In genomic region chr14:88013750-88014349, GRCh38 we compare ENCODE assay signal across 8 cellular contexts. TPM values are rescaled to one million over a fixed set of nuclear protein-coding genes. Genes with fewer than 3 reads are reported as not detected.
DNase-seq lines count a peak whose midpoint lies in the region; ATAC-seq, FAIRE-seq and TF ChIP-seq lines count a peak whose summit lies in the region.

No MANE protein-coding gene starts in this region.

- FAIRE-seq in GM12878 (lab: Jason Lieb, UNC) = peak; percentile 75

- no peaks in the 10 kb centered on the region for H4K20me1 ChIP-seq in H9 (ENCODE audit: control insufficient read depth, insufficient read depth, insufficient read length)
- H4K20me1 ChIP-seq in GM12878 (ENCODE audit: control insufficient read depth, insufficient read depth) = no peaks in the 10 kb centered on the region

- H3K79me2 ChIP-seq in H9 (ENCODE audit: insufficient read depth, low read length) (no peaks in the 10 kb centered on the region), GM12878 (ENCODE audit: control insufficient read depth, insufficient read depth, low read length) (peaks cover 11% of the 10 kb centered on the region)

- H3K56ac ChIP-seq in H9 (ENCODE audit: insufficient read length, low read depth, low read length) = no peak overlapping the region

- H3K4me3 ChIP-seq in GM12878 = no peak overlapping the region
- no peak overlapping the region for H3K4me3 ChIP-seq in gastrocnemius medialis

- H3K9ac ChIP-seq in H9 (ENCODE audit: extremely low read depth, insufficient read length, low read length) = no peak overlapping the region
- no peak overlapping the region for H3K9ac ChIP-seq in GM12878 (ENCODE audit: control insufficient read depth, insufficient read depth, low read length)

- RAD21 ChIA-PET in GM12878 (lab: Charles Lee; ENCODE audit: unreplicated experiment) = interaction anchor here (0.6 to 2.7 kb wide), 17 partner anchors 8 to 367 kb away, joined by 3 to 16 read pairs (median 5); partner anchors contain the start of genes GALC and GPR65

- no peak overlapping the region for H3K4me2 ChIP-seq in H9 (ENCODE audit: insufficient read depth, insufficient read length, low read length)
- no peak overlapping the region for H3K4me2 ChIP-seq in GM12878 (ENCODE audit: control insufficient read depth, insufficient read depth)

- no peak for TF ChIP-seq EP300 in GM12878 (IDR thresholded peaks at IDR 0.05; ENCODE audit: borderline replicate concordance in 1 of 2, control insufficient read depth in 1 of 2, low read depth in 2 of 2, low read length in 2 of 2)

- TF ChIP-seq POLR2A in GM12878 (IDR thresholded peaks at IDR 0.05; ENCODE audit: low read depth, low read length) = no peak
- TF ChIP-seq POLR2A in gastrocnemius medialis (IDR thresholded peaks at IDR 0.05) = no peak

- no peak overlapping the region for H3K27ac ChIP-seq in H9 (ENCODE audit: insufficient read length, low read depth, low read length)
- no peak overlapping the region for H3K27ac ChIP-seq in GM12878 (ENCODE audit: control insufficient read depth, insufficient read depth)
- no peak overlapping the region for H3K27ac ChIP-seq in gastrocnemius medialis

- H3K36me3 ChIP-seq in GM12878 (ENCODE audit: control insufficient read depth in 2 of 2, insufficient read depth in 2 of 2, low read length in 1 of 2) (peaks cover 0 to 2% of the 10 kb centered on the region in 2 experiments; a peak in 2 of 4 replicates), gastrocnemius medialis (no peaks in the 10 kb centered on the region)

- H3K4me3 Mint-ChIP-seq in activated naive CD4-positive, alpha-beta T cell treated with anti-CD3 and anti-CD28 coated beads for 36 hours = no peak overlapping the region
- no peak overlapping the region for H3K4me3 Mint-ChIP-seq in H9

- H2BK5ac ChIP-seq in H9 (ENCODE audit: insufficient read length, low read length) = no peak overlapping the region

- H2BK120ac ChIP-seq in H9 (ENCODE audit: low read depth, low read length, poor library complexity, severe bottlenecking) = no peak overlapping the region

- H3K18ac ChIP-seq in H9 (ENCODE audit: insufficient read length, low read depth, low read length) = no peak overlapping the region

- no peak overlapping the region for H2BK12ac ChIP-seq in H9 (ENCODE audit: insufficient read length, low read depth, low read length)

- H3K4ac ChIP-seq in H9 (ENCODE audit: low read depth, low read length) = no peak overlapping the region

- H3K27ac Mint-ChIP-seq in activated naive CD4-positive, alpha-beta T cell treated with anti-CD3 and anti-CD28 coated beads for 36 hours = no peak overlapping the region
- no peak overlapping the region for H3K27ac Mint-ChIP-seq in H9

- DNase-seq in activated naive CD4-positive, alpha-beta T cell treated with anti-CD3 and anti-CD28 coated beads for 36 hours = peak; percentile 45
- DNase-seq in activated naive CD4-positive, alpha-beta T cell (lab: John Stamatoyannopoulos, UW) = no peak
- DNase-seq in H9 = peak; percentile 69
- peak; percentile 92 for DNase-seq in Kasumi-1 (lab: John Stamatoyannopoulos, UW)
- peak; percentile 77 for DNase-seq in OCI-M2 (lab: John Stamatoyannopoulos, UW; ENCODE audit: unreplicated experiment)
- DNase-seq in GM12878 (ENCODE audit: low read depth, low spot score) = no peak
- peak in 45 of 51 donors; percentile 1 to 77 (median 43) for DNase-seq in hypothalamus (lab: John Stamatoyannopoulos, UW)
- peak; percentile 29 to 53 for DNase-seq in gastrocnemius medialis

- TF ChIP-seq CTCF in H9 (conservative IDR thresholded peaks at IDR 0.05) (peak; percentile 91), GM12878 (IDR thresholded peaks at IDR 0.05 in 2 of 3, conservative IDR thresholded peaks at IDR 0.05 in 1 of 3; ENCODE audit: control insufficient read depth in 2 of 3, extremely low read depth in 1 of 3, insufficient read depth in 1 of 3, low read depth in 3 of 3, low read length in 3 of 3) (peak; percentile 88 to 96 (median 91); a peak in 5 of 6 replicates), gastrocnemius medialis (IDR thresholded peaks at IDR 0.05 in 4 of 5, conservative IDR thresholded peaks at IDR 0.05 in 1 of 5) (peak; percentile 48 to 82 (median 68))

- H4K91ac ChIP-seq in H9 (ENCODE audit: insufficient read length, low read depth, low read length) = no peak overlapping the region

- SMC1A ChIA-PET in GM12878 (lab: Charles Lee; ENCODE audit: uncharacterized antibody, unreplicated experiment) = interaction anchor here (0.7 to 4.8 kb wide), 34 partner anchors 8 to 371 kb away, joined by 3 to 43 read pairs (median 4); partner anchors contain the start of genes GALC and GPR65

- no peaks in the 10 kb centered on the region for H3K79me1 ChIP-seq in H9 (ENCODE audit: insufficient read depth, low read depth, low read length, poor library complexity, severe bottlenecking)

- TF ChIP-seq RAD21 in GM12878 (IDR thresholded peaks at IDR 0.05; ENCODE audit: insufficient read depth, low read depth, low read length) = peak; percentile 79

- H2BK15ac ChIP-seq in H9 (ENCODE audit: low read depth, low read length) = no peak overlapping the region

- H3K4me1 ChIP-seq in H9 (ENCODE audit: insufficient read depth, low read length) = 0 out of 2 replicates have a peak, but pooled peaks cover 5% of the 10 kb centered on the region
- no peaks in the 10 kb centered on the region for H3K4me1 ChIP-seq in GM12878 (ENCODE audit: control insufficient read depth, insufficient read depth, low read length)
- H3K4me1 ChIP-seq in gastrocnemius medialis = peaks cover 0 to 5% of the 10 kb centered on the region in 2 donors

- H3K36me3 Mint-ChIP-seq in activated naive CD4-positive, alpha-beta T cell treated with anti-CD3 and anti-CD28 coated beads for 36 hours (ENCODE audit: low read depth) = peaks cover 41% of the 10 kb centered on the region
- 0 out of 7 replicates have a peak, but pooled peaks cover 0 to 4% (median 0%) of the 10 kb centered on the region in 3 experiments for H3K36me3 Mint-ChIP-seq in H9 (ENCODE audit: insufficient read depth in 1 of 3, low read depth in 3 of 3)

- no peaks in the 10 kb centered on the region for H3K23me2 ChIP-seq in H9 (ENCODE audit: insufficient read length, low read depth, low read length, poor library complexity, severe bottlenecking)

- H2BK20ac ChIP-seq in H9 (ENCODE audit: low read depth, low read length, poor library complexity, severe bottlenecking) = no peak overlapping the region

- no peak overlapping the region for H2AK5ac ChIP-seq in H9 (ENCODE audit: insufficient read length, low read length)

- ATAC-seq in GM12878 = peak; percentile 79
- peak; percentile 78 to 90 for ATAC-seq in gastrocnemius medialis

- no TSS peak for BruUV-seq in GM12878 (replicated peaks; lab: Mats Ljungman, UMichigan)

- no peak overlapping the region for H3K23ac ChIP-seq in H9 (ENCODE audit: insufficient read length, low read depth, low read length)

- intact Hi-C loops in activated naive CD4-positive, alpha-beta T cell treated with anti-CD3 and anti-CD28 coated beads for 36 hours (cut with micrococcal nuclease) = loop anchor here (1.0 kb wide), 1 partner anchor 154 kb away; no protein-coding TSS in a partner anchor
- intact Hi-C loops in GM12878 (cut with micrococcal nuclease; ENCODE audit: unreplicated experiment) (loop anchor here (1.0 to 10.0 kb wide), 2 partner anchors 154 to 371 kb away; partner anchors contain the start of gene SPATA7), gastrocnemius medialis (cut with DNase I; ENCODE audit: low total_unique reads) (loop anchor here (5.0 kb wide), 1 partner anchor 153 kb away; no protein-coding TSS in a partner anchor)

- in situ Hi-C loops in GM12878 (cut with MboI) = no loop called here
- in situ Hi-C loops in gastrocnemius medialis (cut with MboI; ENCODE audit: low sequenced_read_pairs in 4 of 4) = loop anchor here in 1 of 4 donors (25.0 kb wide), 1 partner anchor 373 kb away; the partner anchor contains the start of gene SPATA7

- H3T11ph ChIP-seq in H9 (ENCODE audit: low read length) = no peak overlapping the region

- H3K9me3 ChIP-seq in H9 (ENCODE audit: control insufficient read depth, low read depth, low read length) (no peaks in the 10 kb centered on the region), GM12878 (replicated peaks; ENCODE audit: control insufficient read depth, insufficient read depth, low read length) (no peaks in the 10 kb centered on the region), gastrocnemius medialis (no peaks in the 10 kb centered on the region)

- H2AFZ ChIP-seq in H9 (ENCODE audit: low read length) (no peak overlapping the region), GM12878 (ENCODE audit: control insufficient read depth, low read depth, low read length) (no peak overlapping the region)

- H4K8ac ChIP-seq in H9 (replicated peaks; ENCODE audit: insufficient read length, low read depth, low read length) = no peak overlapping the region

- peaks cover 61% of the 10 kb centered on the region for H3K4me1 Mint-ChIP-seq in activated naive CD4-positive, alpha-beta T cell treated with anti-CD3 and anti-CD28 coated beads for 36 hours (ENCODE audit: low read depth)
- peaks cover 3% of the 10 kb centered on the region in 2 experiments; a peak in 1 of 4 replicates for H3K4me1 Mint-ChIP-seq in H9

- H4K5ac ChIP-seq in H9 (ENCODE audit: insufficient read length, low read depth, low read length) = no peak overlapping the region

- POLR2A ChIA-PET in GM12878 (lab: Charles Lee) = interaction anchor here (1.5 kb wide), 1 partner anchor 19 kb away, joined by 5 read pairs; no protein-coding TSS in a partner anchor

- CTCF ChIA-PET in activated naive CD4-positive, alpha-beta T cell treated with anti-CD3 and anti-CD28 coated beads for 36 hours (lab: Charles Lee) = interaction anchor here (0.6 to 1.7 kb wide), 5 partner anchors 12 to 933 kb away, joined by 3 to 7 read pairs (median 4); no protein-coding TSS in a partner anchor
- CTCF ChIA-PET in GM12878 (lab: Yijun Ruan, JAX) = interaction anchor here (0.7 to 6.9 kb wide), 43 partner anchors 8 to 854 kb away, joined by 3 to 68 read pairs (median 4); partner anchors contain the start of gene GPR65

- no CpG with 5 or more reads among the region's 7 CpGs for WGBS in H9 (ENCODE audit: extremely low coverage, insufficient read length, low lambda C conversion rate)
- WGBS in GM12878 (ENCODE audit: insufficient coverage, insufficient replicate concordance, low lambda C conversion rate, missing lambda C conversion rate) = 31% methylated on average over 7 of the region's 7 CpGs

- H3K27me3 Mint-ChIP-seq in activated naive CD4-positive, alpha-beta T cell treated with anti-CD3 and anti-CD28 coated beads for 36 hours (ENCODE audit: low read depth) = no peaks in the 10 kb centered on the region
- H3K27me3 Mint-ChIP-seq in H9 (ENCODE audit: low read depth) = no peaks in the 10 kb centered on the region; the same call in 1 of the 2 replicates

- no peaks in the 10 kb centered on the region for H3K9me3 Mint-ChIP-seq in activated naive CD4-positive, alpha-beta T cell treated with anti-CD3 and anti-CD28 coated beads for 36 hours
- H3K9me3 Mint-ChIP-seq in H9 = peaks cover 0 to 3% of the 10 kb centered on the region in 2 experiments; a peak in 1 of 5 replicates

- no peak overlapping the region for H3K14ac ChIP-seq in H9 (ENCODE audit: insufficient read depth, low read length)

- H3K27me3 ChIP-seq in H9 (ENCODE audit: insufficient read depth, low read length) (no peaks in the 10 kb centered on the region), GM12878 (replicated peaks in 1 of 2; ENCODE audit: control insufficient read depth in 2 of 2, insufficient read depth in 2 of 2, low read length in 1 of 2) (no peaks in the 10 kb centered on the region), gastrocnemius medialis (no peaks in the 10 kb centered on the region)

RNA-seq across cellular contexts. Expression of gene GPR65, which starts 8.9 kb away (rescaled TPM):
- total RNA-seq in activated naive CD4-positive, alpha-beta T cell treated with anti-CD3 and anti-CD28 coated beads for 36 hours = 10 to 100 TPM; 10.4 to 11.1 TPM
- total RNA-seq in H9 (2021) = not detected in 2 replicates
- 50.5 and 54.0 TPM in 2 replicates for total RNA-seq in GM12878 (2013; cell fraction: nucleolus; rRNA removed)
- total RNA-seq in GM12878 (2014; rRNA removed) = 11.5 and 14.0 TPM in 2 replicates
- total RNA-seq in GM12878 (2014; rRNA removed; fragmentation: Illumina TruSeq; extraction: Trizol) = 11.6 and 12.7 TPM in 2 replicates
- 7.3 and 8.2 TPM in 2 replicates for total RNA-seq in GM12878 (2021)
- polyA plus RNA-seq in GM12878 (2011; ENCODE audit: low read depth) = 2.5 TPM
- polyA plus RNA-seq in GM12878 (2011; rRNA removed) = 14.7 and 25.1 TPM in 2 replicates
- 4.3 and 6.1 TPM in 2 replicates for polyA plus RNA-seq in GM12878 (2011; cell fraction: cytosol; rRNA removed)
- polyA plus RNA-seq in GM12878 (2011; cell fraction: nucleus; rRNA removed) = 9.3 and 11.4 TPM in 2 replicates
- 3.5 and 6.0 TPM in 2 replicates for polyA plus RNA-seq in GM12878 (2012)
- polyA plus RNA-seq in GM12878 (2014; fragmentation: Illumina TruSeq; extraction: Trizol) = 9.3 and 12.2 TPM in 2 replicates
- 10 to 100 TPM in 1 of 2 experiments, 1 to 10 TPM in 1; 9.4 to 12.1 TPM for polyA plus RNA-seq in GM12878 (2014; fragmentation: Nextera tagmentation; extraction: Ambion mirVana)
- 3.7 and 4.4 TPM in 2 replicates for polyA plus RNA-seq in GM12878 (2014; rRNA removed)
- polyA plus RNA-seq in GM12878 (2016; fragmentation: Nextera tagmentation; extraction: Ambion mirVana) = 1 to 10 TPM; 6.6 to 7.9 TPM
- polyA minus RNA-seq in GM12878 (2011; rRNA and poly(A)+ RNA removed) = 20.1 and 30.4 TPM in 2 replicates
- 3.6 and 6.1 TPM in 2 replicates for polyA minus RNA-seq in GM12878 (2011; cell fraction: cytosol; rRNA and poly(A)+ RNA removed)
- 17.3 and 22.3 TPM in 2 replicates for polyA minus RNA-seq in GM12878 (2011; cell fraction: nucleus; rRNA and poly(A)+ RNA removed)
- total RNA-seq in gastrocnemius medialis = under 1 TPM; 0.13 to 0.20 (median 0.17) TPM

RNA-seq across cellular contexts. Expression of gene GALC, which starts 20.9 kb away (rescaled TPM):
- total RNA-seq in activated naive CD4-positive, alpha-beta T cell treated with anti-CD3 and anti-CD28 coated beads for 36 hours = 10 to 100 TPM; 11.2 to 12.7 TPM
- total RNA-seq in H9 (2021) (9.1 and 12.4 TPM in 2 replicates), GM12878 (2014; rRNA removed) (4.8 and 6.1 TPM in 2 replicates), GM12878 (2014; rRNA removed; fragmentation: Illumina TruSeq; extraction: Trizol) (4.5 and 4.9 TPM in 2 replicates), GM12878 (2021) (4.1 and 7.5 TPM in 2 replicates), gastrocnemius medialis (10 to 100 TPM; 10.5 to 23.2 (median 14.6) TPM)
- total RNA-seq in GM12878 (2013; cell fraction: nucleolus; rRNA removed) = 63.0 and 73.0 TPM in 2 replicates
- 3.1 TPM for polyA plus RNA-seq in GM12878 (2011; ENCODE audit: low read depth)
- polyA plus RNA-seq in GM12878 (2011; rRNA removed) (14.0 and 19.2 TPM in 2 replicates), GM12878 (2014; fragmentation: Illumina TruSeq; extraction: Trizol) (3.9 and 7.0 TPM in 2 replicates), GM12878 (2014; fragmentation: Nextera tagmentation; extraction: Ambion mirVana) (1 to 10 TPM; 1.3 to 1.9 TPM), GM12878 (2014; rRNA removed) (2.8 and 4.7 TPM in 2 replicates), GM12878 (2016; fragmentation: Nextera tagmentation; extraction: Ambion mirVana) (1 to 10 TPM; 4.6 to 5.0 TPM)
- 6.2 and 7.0 TPM in 2 replicates for polyA plus RNA-seq in GM12878 (2011; cell fraction: cytosol; rRNA removed)
- 14.6 and 15.2 TPM in 2 replicates for polyA plus RNA-seq in GM12878 (2011; cell fraction: nucleus; rRNA removed)
- 3.8 TPM in 2 replicates for polyA plus RNA-seq in GM12878 (2012)
- 12.7 and 13.4 TPM in 2 replicates for polyA minus RNA-seq in GM12878 (2011; rRNA and poly(A)+ RNA removed)
- polyA minus RNA-seq in GM12878 (2011; cell fraction: cytosol; rRNA and poly(A)+ RNA removed) = 5.3 and 8.3 TPM in 2 replicates
- polyA minus RNA-seq in GM12878 (2011; cell fraction: nucleus; rRNA and poly(A)+ RNA removed) = 16.3 and 18.2 TPM in 2 replicates

Comparison
In these comparisons a context has a peak if more than half of its experiments do, and no peak if none do; other contexts are left out.
1. DNase-seq: peak in activated naive CD4-positive, alpha-beta T cell treated with anti-CD3 and anti-CD28 coated beads for 36 hours (single experiment), H9 (single experiment), Kasumi-1 (2 of 2), OCI-M2 (single experiment), hypothalamus (45 of 51) and gastrocnemius medialis (2 of 2); none in activated naive CD4-positive, alpha-beta T cell (0 of 4) and GM12878 (single experiment).
2. Peak in every context shown above with its lines, with median percentiles within 50 percentile points of each other: CTCF ChIP-seq.